Comparison of ENCODE assay signal across 31 cellular contexts in genomic region chr10:125769175-125769574, GRCh38. TPM values are rescaled to one million over a fixed set of nuclear protein-coding genes. Genes with fewer than 3 reads are reported as not detected.
DNase-seq lines count a peak whose midpoint lies in the region; ATAC-seq, FAIRE-seq and TF ChIP-seq lines count a peak whose summit lies in the region.
"Had no signal": no experiment of that assay in that cellular context is flagged by ENCODE, and none has a peak within 500 bp of the region (broad histone marks: within the 10 kb centered on the region; RNA-seq: fewer than 3 reads in every experiment).

No MANE protein-coding gene starts in this region.

- no peak overlapping the region for H3K4me3 ChIP-seq in heart right ventricle
- no peak overlapping the region for H3K4me3 ChIP-seq in esophagus muscularis mucosa
- H3K4me3 ChIP-seq in muscle layer of colon (ENCODE audit: low read depth in 1 of 2, low read length in 2 of 2) = no peak overlapping the region
- H3K4me3 ChIP-seq in transverse colon = no peak overlapping the region
- no peak overlapping the region for H3K4me3 ChIP-seq in pancreas

- 92 to 95% methylated on average over 12 of the region's 12 CpGs for WGBS in heart right ventricle, 2 donors
- WGBS in esophagus muscularis mucosa = 82% methylated on average over 12 of the region's 12 CpGs
- 89% methylated on average over 12 of the region's 12 CpGs; no CpG with 5 or more reads in 1 of the 2 donors for WGBS in transverse colon (ENCODE audit: low coverage in 1 of 2), 2 donors
- 95 to 99% methylated on average over 12 of the region's 12 CpGs for WGBS in pancreas, 2 donors

- no peak for TF ChIP-seq CTCF in heart right ventricle (IDR thresholded peaks at IDR 0.05)
- TF ChIP-seq CTCF in esophagus muscularis mucosa (IDR thresholded peaks at IDR 0.05) = no peak
- no peak for TF ChIP-seq CTCF in transverse colon (IDR thresholded peaks at IDR 0.05)
- no peak for TF ChIP-seq CTCF in pancreas (IDR thresholded peaks at IDR 0.05)

- in situ Hi-C loops in transverse colon (cut with MboI; ENCODE audit: low pct_ligation_motif_present in 1 of 4, low pct_unique_long_range_greater_than_20kb in 1 of 4, low sequenced_read_pairs in 3 of 4) = no loop called here

- H3K27me3 ChIP-seq in heart right ventricle = peaks cover 0 to 5% (median 0%) of the 10 kb centered on the region in 7 donors
- H3K27me3 ChIP-seq in esophagus muscularis mucosa = peaks cover 0 to 7% (median 0%) of the 10 kb centered on the region in 4 donors
- no peaks in the 10 kb centered on the region for H3K27me3 ChIP-seq in muscle layer of colon (ENCODE audit: control insufficient read depth in 1 of 2, insufficient read depth in 2 of 2, low read length in 2 of 2)
- H3K27me3 ChIP-seq in transverse colon = no peaks in the 10 kb centered on the region
- no peaks in the 10 kb centered on the region for H3K27me3 ChIP-seq in pancreas
- H3K27me3 ChIP-seq: BE2C had no signal

- TF ChIP-seq EP300 in esophagus muscularis mucosa (IDR thresholded peaks at IDR 0.05) = no peak
- TF ChIP-seq EP300 in transverse colon (IDR thresholded peaks at IDR 0.05; ENCODE audit: low read depth) = no peak

- intact Hi-C loops in heart right ventricle (cut with DNase I) (no loop called here), cardiac septum (cut with DNase I) (no loop called here), esophagus muscularis mucosa (cut with DNase I) (no loop called here), transverse colon (cut with DNase I; ENCODE audit: low total_unique reads) (no loop called here), pancreas (cut with DNase I) (no loop called here)

- FAIRE-seq in pancreas (lab: Jason Lieb, UNC) = no peak

- H3K4me1 ChIP-seq in heart right ventricle = peaks cover 0 to 29% (median 13%) of the 10 kb centered on the region in 9 donors
- peaks cover 4 to 27% (median 20%) of the 10 kb centered on the region in 4 donors for H3K4me1 ChIP-seq in esophagus muscularis mucosa
- peaks cover 22% of the 10 kb centered on the region for H3K4me1 ChIP-seq in muscle layer of colon (ENCODE audit: insufficient read depth, low read length)
- H3K4me1 ChIP-seq in transverse colon = peaks cover 0 to 7% (median 4%) of the 10 kb centered on the region in 4 donors
- peaks cover 4 to 14% (median 12%) of the 10 kb centered on the region in 3 donors for H3K4me1 ChIP-seq in pancreas
- H3K4me1 ChIP-seq: BE2C had no signal

- H3K27ac ChIP-seq in heart right ventricle (peak overlapping the region in 6 of 10 donors; percentile 13 to 76 (median 26)), esophagus muscularis mucosa (replicated peaks in 1 of 4) (peak overlapping the region; percentile 60 to 75 (median 67)), muscle layer of colon (ENCODE audit: low read depth, low read length) (peak overlapping the region; percentile 20), transverse colon (peak overlapping the region in 3 of 4 donors; percentile 18 to 38 (median 37)), pancreas (no peak overlapping the region)
- H3K27ac ChIP-seq: RWPE1 had no signal

- no peak for DNase-seq in heart right ventricle
- no peak for DNase-seq in cardiac septum (ENCODE audit: low spot score)
- no peak for DNase-seq in esophagus muscularis mucosa (ENCODE audit: extremely low spot score)
- no peak for DNase-seq in transverse colon
- DNase-seq in NOMO-1 treated with dmso at 0.1 percent for 144 hours (lab: John Stamatoyannopoulos, UW; ENCODE audit: unreplicated experiment) = no peak
- DNase-seq in hypothalamus (lab: John Stamatoyannopoulos, UW) = no peak
- DNase-seq in pancreas = no peak
- DNase-seq: 8988T; ACHN; BE2C; CD8-positive, alpha-beta memory T cell; DMS153; DND-41; GOT3; HCEC 1CT; NCI-H1048; NCI-H1417; NCI-H1694; NCI-H2081 treated with DMSO at 0.1 percent for 48 hours; NCI-H2171; NCI-H226; NCI-H510A; NCI-H69; SHP77 had no signal

- no peak for TF ChIP-seq POLR2A in esophagus muscularis mucosa (IDR thresholded peaks at IDR 0.05; ENCODE audit: low read depth)
- TF ChIP-seq POLR2A in transverse colon (IDR thresholded peaks at IDR 0.05) = no peak

- H3K9me3 ChIP-seq in heart right ventricle (no peaks in the 10 kb centered on the region), esophagus muscularis mucosa (no peaks in the 10 kb centered on the region), muscle layer of colon (ENCODE audit: low read length) (no peaks in the 10 kb centered on the region), transverse colon (no peaks in the 10 kb centered on the region), pancreas (no peaks in the 10 kb centered on the region)
- H3K9me3 ChIP-seq: BE2C had no signal

- H3K36me3 ChIP-seq in heart right ventricle (peaks cover 0 to 35% (median 14%) of the 10 kb centered on the region in 9 donors), esophagus muscularis mucosa (peaks cover 7 to 25% (median 15%) of the 10 kb centered on the region in 4 donors), muscle layer of colon (ENCODE audit: insufficient read depth, low read length) (peaks cover 14% of the 10 kb centered on the region), transverse colon (peaks cover 0 to 10% (median 4%) of the 10 kb centered on the region in 4 donors), pancreas (peaks cover 0 to 10% (median 7%) of the 10 kb centered on the region in 3 donors)

- H3K9ac ChIP-seq in muscle layer of colon (ENCODE audit: low read length) = no peak overlapping the region

- ATAC-seq in heart right ventricle (no peak), pancreas (no peak)
- ATAC-seq: Panc1 had no signal

RNA-seq across cellular contexts. Expression of gene MMP21, which starts 6.4 kb away (rescaled TPM):
- total RNA-seq in heart right ventricle (under 1 TPM in 3 of 10 donors, not detected in 7; 0.12 to 0.15 (median 0.15) TPM), cardiac septum (not detected), esophagus muscularis mucosa (not detected), transverse colon (under 1 TPM in 2 of 4 donors, not detected in 2; 0.16 to 1.00 TPM), pancreas (under 1 TPM in 5 of 6 donors, not detected in 1; 0.12 to 0.22 (median 0.14) TPM)
- polyA plus RNA-seq in heart right ventricle (under 1 TPM; 0.06 to 0.22 TPM), pancreas (under 1 TPM; 0.19 to 0.35 TPM)
- total RNA-seq: OCI-LY7, SK-MEL-5 had no signal
- polyA plus RNA-seq: CD14-positive monocyte; CD8-positive, alpha-beta memory T cell; IgD-negative memory B cell had no signal

RNA-seq across cellular contexts. Expression of gene EDRF1, which starts 49.7 kb away (rescaled TPM):
- total RNA-seq in heart right ventricle (10 to 100 TPM in 6 of 10 donors, 1 to 10 TPM in 4; 7.7 to 13.2 (median 10.2) TPM), cardiac septum (8.6 TPM), esophagus muscularis mucosa (10 to 100 TPM in 3 of 4 donors, 1 to 10 TPM in 1; 9.9 to 17.4 (median 13.3) TPM), transverse colon (10 to 100 TPM; 20.2 to 35.1 (median 26.3) TPM), pancreas (10 to 100 TPM; 10.1 to 19.9 (median 16.1) TPM)
- polyA plus RNA-seq in heart right ventricle (10 to 100 TPM in 1 of 2 donors, 1 to 10 TPM in 1; 7.6 to 19.2 TPM), pancreas (10 to 100 TPM; 24.2 to 25.3 TPM)

RNA-seq across cellular contexts. Expression of gene UROS, which starts 53.9 kb away (rescaled TPM):
- total RNA-seq in heart right ventricle = 10 to 100 TPM; 53.5 to 84.3 (median 70.8) TPM
- polyA plus RNA-seq in heart right ventricle = 10 to 100 TPM; 42.5 to 83.5 TPM
- total RNA-seq in cardiac septum = 69.5 TPM
- 10 to 100 TPM; 29.7 to 46.5 (median 36.4) TPM for total RNA-seq in esophagus muscularis mucosa
- total RNA-seq in transverse colon = 10 to 100 TPM; 24.6 to 39.3 (median 32.4) TPM
- 10 to 100 TPM; 12.8 to 20.1 (median 18.1) TPM for total RNA-seq in pancreas
- 10 to 100 TPM; 30.4 to 34.4 TPM for polyA plus RNA-seq in pancreas

RNA-seq across cellular contexts. Expression of gene BCCIP, which starts 54.2 kb away (rescaled TPM):
- total RNA-seq in heart right ventricle (10 to 100 TPM; 35.6 to 53.1 (median 44.3) TPM), cardiac septum (41.8 TPM), esophagus muscularis mucosa (10 to 100 TPM; 36.8 to 53.2 (median 46.3) TPM), transverse colon (10 to 100 TPM in 2 of 4 donors, 1 to 10 TPM in 2; 4.1 to 34.8 (median 15.0) TPM), pancreas (10 to 100 TPM; 18.6 to 31.2 (median 25.3) TPM)
- polyA plus RNA-seq in heart right ventricle (10 to 100 TPM; 56.1 to 67.0 TPM), pancreas (10 to 100 TPM; 30.0 to 40.8 TPM)

Comparison
In these comparisons a context has a peak if more than half of its experiments do, and no peak if none do; other contexts are left out.
1. H3K27ac ChIP-seq: peak in heart right ventricle (6 of 10), esophagus muscularis mucosa (4 of 4), muscle layer of colon (single experiment) and transverse colon (3 of 4); none in pancreas (0 of 4).